ENCODE assay signal across 1 cellular context in the genomic region with DNA sequence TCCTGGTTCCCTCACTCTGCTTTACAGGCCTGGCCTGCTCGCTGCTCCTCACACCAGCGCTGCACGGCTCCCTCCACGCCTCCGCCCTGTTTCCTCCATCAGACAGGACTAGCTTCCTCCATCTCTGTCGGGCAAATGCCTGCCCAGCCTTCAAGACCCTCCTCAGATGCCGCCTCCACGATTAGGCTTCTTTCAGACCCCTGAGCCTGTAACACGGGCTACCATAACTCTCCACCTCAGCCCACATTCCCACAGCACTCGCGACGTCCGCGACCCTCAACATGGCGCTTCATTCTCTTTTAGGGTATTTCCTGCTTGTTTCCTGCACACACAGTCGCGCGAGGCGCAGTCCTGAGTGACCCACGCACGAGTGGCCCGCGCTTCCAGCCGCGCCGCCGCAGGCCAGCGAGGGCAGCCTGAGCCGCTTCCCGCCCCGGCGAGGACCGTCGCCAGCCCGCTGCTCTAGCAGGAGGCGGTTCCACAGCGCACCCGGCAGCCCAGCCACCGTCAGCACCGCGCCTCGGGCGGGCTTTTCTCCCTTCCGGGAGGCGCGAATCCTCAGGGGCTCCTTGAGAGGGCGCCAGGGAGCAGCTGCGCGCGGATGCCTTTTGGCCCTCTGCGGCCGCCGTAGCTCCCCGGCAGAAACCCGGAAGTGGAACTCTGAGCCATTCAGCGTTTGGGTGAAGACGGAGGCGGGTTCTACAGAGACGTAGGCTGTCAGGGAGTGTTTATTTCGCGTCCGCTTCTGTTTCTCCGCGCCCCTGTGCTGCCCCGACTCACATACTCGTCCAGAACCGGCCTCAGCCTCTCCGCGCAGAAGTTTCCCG.
A peak's percentile ranks its signal among the peaks of the same experiment; 100 is the strongest.
TF ChIP-seq lines count a peak whose summit lies in the region.

FRG1 (plus strand) TSS at position 695 of the 827 bp plus-strand sequence. CDS start 138 bp downstream, outside the sequence.

TF ChIP-seq in K562, 482 proteins besides CTCF, POLR2A, EP300 and RAD21 (continued from another document and continues in another):
- peak; percentile 85 for TF ChIP-seq SAFB (IDR thresholded peaks at IDR 0.05; ENCODE audit: borderline replicate concordance, low read depth, low read length)
- no peak for TF ChIP-seq ZZZ3 (IDR thresholded peaks at IDR 0.05)
- TF ChIP-seq SMC3 (conservative IDR thresholded peaks at IDR 0.05; ENCODE audit: insufficient read depth, low read depth, low read length), result peak; percentile 24; the same call in 1 of the 2 replicates
- TF ChIP-seq SP2 (IDR thresholded peaks at IDR 0.05; ENCODE audit: extremely low read depth, low read depth, low read length, poor library complexity, severe bottlenecking), result no peak
- peak; percentile 88 for TF ChIP-seq MAX (CRISPR knock-in tag; IDR thresholded peaks at IDR 0.05)
- TF ChIP-seq MED1 (CRISPR knock-in tag; IDR thresholded peaks at IDR 0.05; ENCODE audit: borderline replicate concordance), result no peak
- TF ChIP-seq KLF13 (tag; IDR thresholded peaks at IDR 0.05; ENCODE audit: borderline replicate concordance, low read depth), result no peak
- peak; percentile 69 to 88 for TF ChIP-seq NONO (IDR thresholded peaks at IDR 0.05; ENCODE audit: low read depth in 2 of 2, low read length in 1 of 2)
- TF ChIP-seq EP400 (IDR thresholded peaks at IDR 0.05), result peak; percentile 84
- no peak for TF ChIP-seq POLR3G (IDR thresholded peaks at IDR 0.05; ENCODE audit: extremely low read depth, insufficient read length, insufficient replicate concordance)
- peak; percentile 72 for TF ChIP-seq PHF20 (IDR thresholded peaks at IDR 0.05; ENCODE audit: partially characterized antibody)
- TF ChIP-seq SRF (CRISPR knock-in tag; IDR thresholded peaks at IDR 0.05), result peak in 1 of 2 experiments; percentile 56; a peak in 2 of 4 replicates
- TF ChIP-seq ZNF224 (CRISPR knock-in tag; IDR thresholded peaks at IDR 0.05), result no peak; the same call in 1 of the 2 replicates
- peak; percentile 94 for TF ChIP-seq XRCC5 (IDR thresholded peaks at IDR 0.05; ENCODE audit: low read depth, low read length)
- no peak for TF ChIP-seq HES1 (IDR thresholded peaks at IDR 0.05; ENCODE audit: low read depth)
- peak; percentile 85 for TF ChIP-seq FIP1L1 (IDR thresholded peaks at IDR 0.05; ENCODE audit: low read depth, low read length, poor library complexity, severe bottlenecking)
- no peak for TF ChIP-seq PTTG1 (tag; IDR thresholded peaks at IDR 0.05; ENCODE audit: low read depth)
- TF ChIP-seq PBX2 (CRISPR knock-in tag; IDR thresholded peaks at IDR 0.05; ENCODE audit: low read depth), result no peak
- no peak for TF ChIP-seq PBX2 (tag; conservative IDR thresholded peaks at IDR 0.05; ENCODE audit: low read depth)
- TF ChIP-seq MXI1 (IDR thresholded peaks at IDR 0.05; ENCODE audit: low read depth, low read length), result peak; percentile 59
- peak; percentile 52; the same call in 1 of the 2 replicates for TF ChIP-seq ETS1 (conservative IDR thresholded peaks at IDR 0.05; ENCODE audit: control insufficient read depth, low read depth, low read length)
- TF ChIP-seq ZNF444 (CRISPR knock-in tag; IDR thresholded peaks at IDR 0.05), result no peak
- TF ChIP-seq ZNF274 (IDR thresholded peaks at IDR 0.05; ENCODE audit: borderline replicate concordance, low read depth, low read length), result no peak
- no peak for TF ChIP-seq ZNF75A (CRISPR knock-in tag; IDR thresholded peaks at IDR 0.05)
- no peak for TF ChIP-seq PPARD (CRISPR knock-in tag; IDR thresholded peaks at IDR 0.05)
- no peak for TF ChIP-seq SMARCC2 (IDR thresholded peaks at IDR 0.05; ENCODE audit: low read depth)
- TF ChIP-seq ZKSCAN1 (IDR thresholded peaks at IDR 0.05; ENCODE audit: low read depth, low read length), result no peak
- TF ChIP-seq ARID3B (CRISPR knock-in tag; IDR thresholded peaks at IDR 0.05; ENCODE audit: borderline replicate concordance), result no peak
- TF ChIP-seq, protein P1, sequence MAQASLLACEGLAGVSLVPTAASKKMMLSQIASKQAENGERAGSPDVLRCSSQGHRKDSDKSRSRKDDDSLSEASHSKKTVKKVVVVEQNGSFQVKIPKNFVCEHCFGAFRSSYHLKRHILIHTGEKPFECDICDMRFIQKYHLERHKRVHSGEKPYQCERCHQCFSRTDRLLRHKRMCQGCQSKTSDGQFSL (CRISPR knock-in tag; IDR thresholded peaks at IDR 0.05), result no peak
- TF ChIP-seq, protein P1 (tag; IDR thresholded peaks at IDR 0.05), result no peak
- peak; percentile 61 for TF ChIP-seq SIN3B (IDR thresholded peaks at IDR 0.05; ENCODE audit: low read depth)
- TF ChIP-seq NFXL1 (CRISPR knock-in tag; IDR thresholded peaks at IDR 0.05), result no peak
- TF ChIP-seq CREB1 (IDR thresholded peaks at IDR 0.05), result peak; percentile 71; the same call in 1 of the 2 replicates
- peak; percentile 77 for TF ChIP-seq CREB1 (CRISPR knock-in tag; IDR thresholded peaks at IDR 0.05)
- no peak for TF ChIP-seq FOXJ3 (CRISPR knock-in tag; IDR thresholded peaks at IDR 0.05)
- no peak for TF ChIP-seq NCOA2 (IDR thresholded peaks at IDR 0.05; ENCODE audit: partially characterized antibody in 2 of 2)
- no peak for TF ChIP-seq MTF1 (CRISPR knock-in tag; IDR thresholded peaks at IDR 0.05; ENCODE audit: borderline replicate concordance)
- peak; percentile 90 for TF ChIP-seq CXXC5 (CRISPR knock-in tag; IDR thresholded peaks at IDR 0.05)
- peak; percentile 12; the same call in 1 of the 2 replicates for TF ChIP-seq NFE2 (IDR thresholded peaks at IDR 0.05; ENCODE audit: low read depth)
- TF ChIP-seq ZBTB7A (IDR thresholded peaks at IDR 0.05; ENCODE audit: borderline replicate concordance, control insufficient read depth, low read depth, low read length), result no peak; the same call in 1 of the 2 replicates
- no peak for TF ChIP-seq ZKSCAN3 (CRISPR knock-in tag; IDR thresholded peaks at IDR 0.05)
- no peak for TF ChIP-seq HBP1 (CRISPR knock-in tag; IDR thresholded peaks at IDR 0.05)
- TF ChIP-seq TRIM24 (IDR thresholded peaks at IDR 0.05), result peak in 1 of 2 experiments; percentile 77; a peak in 2 of 4 replicates
- no peak for TF ChIP-seq ZSCAN29 (IDR thresholded peaks at IDR 0.05)
- peak; percentile 87 for TF ChIP-seq ATF7 (IDR thresholded peaks at IDR 0.05)
- TF ChIP-seq, protein P2, sequence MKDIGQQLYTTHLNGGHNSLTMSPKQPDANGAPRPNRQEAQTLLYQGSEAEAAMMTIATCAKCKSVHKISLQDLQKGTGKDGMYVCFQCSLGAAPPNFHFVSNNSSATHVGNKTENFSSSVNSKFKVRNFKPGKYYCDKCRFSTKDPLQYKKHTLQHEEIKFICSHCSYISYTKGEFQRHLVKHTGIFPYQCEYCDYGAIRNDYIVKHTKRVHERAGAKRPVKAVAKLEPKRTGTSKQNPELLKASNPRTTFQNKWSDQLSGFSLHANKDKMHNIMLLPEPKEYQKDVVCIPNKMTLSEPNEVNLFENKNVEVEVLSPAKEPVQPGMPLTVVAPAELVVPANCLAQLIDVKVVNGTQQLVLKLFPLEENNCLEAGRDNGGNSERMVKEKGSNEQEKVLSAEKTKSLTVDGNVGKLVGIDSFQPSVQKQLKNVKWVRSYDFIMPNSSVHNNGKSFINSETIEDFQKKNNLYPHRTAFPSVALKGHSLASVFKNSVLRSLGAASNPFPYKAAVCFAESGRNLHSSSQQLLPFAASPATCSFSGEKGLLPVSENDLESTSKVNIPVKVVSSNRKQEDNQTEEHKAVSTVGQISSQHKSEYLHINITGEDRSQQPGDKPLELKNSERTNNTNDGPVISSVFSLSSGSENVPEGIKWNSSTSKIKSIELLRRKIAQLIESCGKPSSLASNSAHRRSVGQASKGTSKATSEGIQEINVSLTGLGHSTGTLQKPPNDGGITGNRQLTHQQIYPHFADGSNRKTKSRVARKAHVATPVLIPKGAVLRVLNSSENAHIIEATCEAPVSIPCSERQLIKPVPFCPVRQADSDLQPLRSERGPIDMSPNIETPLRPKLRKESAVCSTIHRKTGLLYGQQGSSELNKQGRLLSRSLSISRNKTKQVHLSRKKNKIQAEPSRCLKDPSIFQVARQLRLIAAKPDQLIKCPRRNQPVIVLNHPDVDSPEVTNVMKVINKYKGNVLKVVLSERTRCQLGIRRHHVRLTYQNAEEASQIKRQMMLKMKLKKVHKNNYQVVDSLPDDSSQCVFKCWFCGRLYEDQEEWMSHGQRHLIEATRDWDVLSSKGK (CRISPR knock-in tag; IDR thresholded peaks at IDR 0.05), result no peak
- no peak for TF ChIP-seq ZFX (CRISPR knock-in tag; IDR thresholded peaks at IDR 0.05)
- peak; percentile 95 for TF ChIP-seq ZNF511 (CRISPR knock-in tag; IDR thresholded peaks at IDR 0.05)
- TF ChIP-seq, protein P3, sequence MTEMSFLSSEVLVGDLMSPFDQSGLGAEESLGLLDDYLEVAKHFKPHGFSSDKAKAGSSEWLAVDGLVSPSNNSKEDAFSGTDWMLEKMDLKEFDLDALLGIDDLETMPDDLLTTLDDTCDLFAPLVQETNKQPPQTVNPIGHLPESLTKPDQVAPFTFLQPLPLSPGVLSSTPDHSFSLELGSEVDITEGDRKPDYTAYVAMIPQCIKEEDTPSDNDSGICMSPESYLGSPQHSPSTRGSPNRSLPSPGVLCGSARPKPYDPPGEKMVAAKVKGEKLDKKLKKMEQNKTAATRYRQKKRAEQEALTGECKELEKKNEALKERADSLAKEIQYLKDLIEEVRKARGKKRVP (CRISPR knock-in tag; IDR thresholded peaks at IDR 0.05), result no peak
- TF ChIP-seq ZNF408 (CRISPR knock-in tag; IDR thresholded peaks at IDR 0.05; ENCODE audit: low read depth), result no peak
